ENCODE assay signal across 1 cellular context in the genomic region with DNA sequence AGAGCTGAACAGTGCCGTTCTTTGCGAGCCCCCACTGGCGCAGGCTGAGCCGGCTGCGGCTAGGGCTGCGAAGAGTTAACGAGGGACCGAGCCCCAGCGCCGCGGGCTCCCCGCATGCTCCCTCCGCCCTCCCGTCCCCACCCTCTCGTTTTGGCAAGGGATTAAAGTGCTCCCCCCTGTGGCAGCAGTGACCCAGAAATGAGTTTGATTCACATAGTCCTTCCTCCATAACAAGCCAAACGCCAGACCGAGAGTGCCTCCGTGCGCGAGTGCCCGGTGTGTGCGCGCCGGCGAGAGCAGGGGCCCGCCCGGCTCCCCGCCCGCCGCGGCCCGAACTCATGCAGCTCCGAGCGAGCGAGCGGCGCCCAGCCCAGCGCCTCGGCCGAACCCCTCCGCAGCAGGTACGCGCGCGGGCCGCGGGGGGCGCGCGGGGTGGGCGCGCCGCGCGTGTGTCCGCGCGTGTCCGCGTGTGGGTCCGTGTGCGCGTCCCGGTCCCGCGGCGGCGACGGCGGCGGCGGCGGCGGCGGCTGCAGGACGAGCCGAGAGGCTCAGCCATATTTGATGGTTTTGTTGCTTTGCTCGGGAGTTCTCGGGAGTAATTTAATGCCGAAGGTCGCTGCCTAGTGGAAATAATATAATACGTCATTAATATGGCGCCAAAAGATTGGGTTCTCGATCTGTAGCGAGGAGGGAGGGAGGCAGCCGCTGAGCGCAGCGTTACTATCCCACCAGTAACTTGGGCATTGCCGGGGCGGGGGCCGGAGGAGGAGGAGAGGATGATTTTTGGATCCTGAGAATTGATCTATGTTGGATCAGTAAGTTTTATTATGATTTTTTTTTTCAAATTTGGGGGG.
TF ChIP-seq lines count a peak whose summit lies in the region.

A gene (plus strand): TSS at position 224 of the 854 bp plus-strand sequence. CDS start 22,059 bp downstream, outside the sequence.

TF ChIP-seq in HepG2, 621 proteins besides CTCF, POLR2A, EP300 and RAD21 (continued from another document and continues in another):
- 0 out of 4 replicates have a peak, but pooled peaks of 1 of the 2 experiments have one; percentile 14 for TF ChIP-seq MAFK (conservative IDR thresholded peaks at IDR 0.05 in 1 of 2, IDR thresholded peaks at IDR 0.05 in 1 of 2; ENCODE audit: low read length in 2 of 2)
- 0 out of 2 replicates have a peak, but pooled peaks have one; percentile 48 for TF ChIP-seq ZNF350 (CRISPR knock-in tag; IDR thresholded peaks at IDR 0.05; ENCODE audit: borderline replicate concordance, low read depth)
- TF ChIP-seq TBX2 (CRISPR knock-in tag; IDR thresholded peaks at IDR 0.05; ENCODE audit: borderline replicate concordance), result no peak
- TF ChIP-seq ZMYM2 (CRISPR knock-in tag; IDR thresholded peaks at IDR 0.05), result no peak
- TF ChIP-seq, protein P1, sequence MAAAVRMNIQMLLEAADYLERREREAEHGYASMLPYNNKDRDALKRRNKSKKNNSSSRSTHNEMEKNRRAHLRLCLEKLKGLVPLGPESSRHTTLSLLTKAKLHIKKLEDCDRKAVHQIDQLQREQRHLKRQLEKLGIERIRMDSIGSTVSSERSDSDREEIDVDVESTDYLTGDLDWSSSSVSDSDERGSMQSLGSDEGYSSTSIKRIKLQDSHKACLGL (CRISPR knock-in tag; IDR thresholded peaks at IDR 0.05), result no peak
- 0 out of 2 replicates have a peak, but pooled peaks have one; percentile 27 for TF ChIP-seq ZFP1 (CRISPR knock-in tag; IDR thresholded peaks at IDR 0.05)
- TF ChIP-seq ZNF264 (CRISPR knock-in tag; IDR thresholded peaks at IDR 0.05), result no peak
- 0 out of 2 replicates have a peak, but pooled peaks have one; percentile 11 for TF ChIP-seq HMG20A (CRISPR knock-in tag; IDR thresholded peaks at IDR 0.05; ENCODE audit: borderline replicate concordance)
- peak; percentile 75 for TF ChIP-seq RBFOX2 (IDR thresholded peaks at IDR 0.05; ENCODE audit: low read depth, low read length)
- peak; percentile 34; the same call in 1 of the 2 replicates for TF ChIP-seq CBX5 (CRISPR knock-in tag; IDR thresholded peaks at IDR 0.05; ENCODE audit: borderline replicate concordance)
- TF ChIP-seq TARDBP (CRISPR knock-in tag; IDR thresholded peaks at IDR 0.05), result peak; percentile 76
- peak; percentile 49; the same call in 1 of the 2 replicates for TF ChIP-seq ZNF614 (CRISPR knock-in tag; IDR thresholded peaks at IDR 0.05; ENCODE audit: borderline replicate concordance)
- TF ChIP-seq ZFY (CRISPR knock-in tag; IDR thresholded peaks at IDR 0.05), result peak; percentile 68
- TF ChIP-seq SMC3 (IDR thresholded peaks at IDR 0.05; ENCODE audit: low read length), result peak; percentile 67
- no peak for TF ChIP-seq RBAK (CRISPR knock-in tag; IDR thresholded peaks at IDR 0.05)
- TF ChIP-seq KDM6A (CRISPR knock-in tag; IDR thresholded peaks at IDR 0.05; ENCODE audit: low read depth), result no peak
- TF ChIP-seq, protein P2, sequence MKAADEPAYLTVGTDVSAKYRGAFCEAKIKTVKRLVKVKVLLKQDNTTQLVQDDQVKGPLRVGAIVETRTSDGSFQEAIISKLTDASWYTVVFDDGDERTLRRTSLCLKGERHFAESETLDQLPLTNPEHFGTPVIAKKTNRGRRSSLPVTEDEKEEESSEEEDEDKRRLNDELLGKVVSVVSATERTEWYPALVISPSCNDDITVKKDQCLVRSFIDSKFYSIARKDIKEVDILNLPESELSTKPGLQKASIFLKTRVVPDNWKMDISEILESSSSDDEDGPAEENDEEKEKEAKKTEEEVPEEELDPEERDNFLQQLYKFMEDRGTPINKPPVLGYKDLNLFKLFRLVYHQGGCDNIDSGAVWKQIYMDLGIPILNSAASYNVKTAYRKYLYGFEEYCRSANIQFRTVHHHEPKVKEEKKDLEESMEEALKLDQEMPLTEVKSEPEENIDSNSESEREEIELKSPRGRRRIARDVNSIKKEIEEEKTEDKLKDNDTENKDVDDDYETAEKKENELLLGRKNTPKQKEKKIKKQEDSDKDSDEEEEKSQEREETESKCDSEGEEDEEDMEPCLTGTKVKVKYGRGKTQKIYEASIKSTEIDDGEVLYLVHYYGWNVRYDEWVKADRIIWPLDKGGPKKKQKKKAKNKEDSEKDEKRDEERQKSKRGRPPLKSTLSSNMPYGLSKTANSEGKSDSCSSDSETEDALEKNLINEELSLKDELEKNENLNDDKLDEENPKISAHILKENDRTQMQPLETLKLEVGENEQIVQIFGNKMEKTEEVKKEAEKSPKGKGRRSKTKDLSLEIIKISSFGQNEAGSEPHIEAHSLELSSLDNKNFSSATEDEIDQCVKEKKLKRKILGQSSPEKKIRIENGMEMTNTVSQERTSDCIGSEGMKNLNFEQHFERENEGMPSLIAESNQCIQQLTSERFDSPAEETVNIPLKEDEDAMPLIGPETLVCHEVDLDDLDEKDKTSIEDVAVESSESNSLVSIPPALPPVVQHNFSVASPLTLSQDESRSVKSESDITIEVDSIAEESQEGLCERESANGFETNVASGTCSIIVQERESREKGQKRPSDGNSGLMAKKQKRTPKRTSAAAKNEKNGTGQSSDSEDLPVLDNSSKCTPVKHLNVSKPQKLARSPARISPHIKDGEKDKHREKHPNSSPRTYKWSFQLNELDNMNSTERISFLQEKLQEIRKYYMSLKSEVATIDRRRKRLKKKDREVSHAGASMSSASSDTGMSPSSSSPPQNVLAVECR (CRISPR knock-in tag; IDR thresholded peaks at IDR 0.05; ENCODE audit: borderline replicate concordance), result peak; percentile 76; the same call in 1 of the 2 replicates
- peak; percentile 75; the same call in 1 of the 2 replicates for TF ChIP-seq ZSCAN12 (CRISPR knock-in tag; IDR thresholded peaks at IDR 0.05)
- TF ChIP-seq SMAD3 (CRISPR knock-in tag; IDR thresholded peaks at IDR 0.05), result peak; percentile 50; the same call in 1 of the 2 replicates
- no peak for TF ChIP-seq ZNF101 (CRISPR knock-in tag; IDR thresholded peaks at IDR 0.05; ENCODE audit: borderline replicate concordance, low read depth)
- peak; percentile 83; the same call in 1 of the 2 replicates for TF ChIP-seq CCDC6 (CRISPR knock-in tag; IDR thresholded peaks at IDR 0.05)
- no peak for TF ChIP-seq ZNF678 (CRISPR knock-in tag; IDR thresholded peaks at IDR 0.05)
- TF ChIP-seq, protein P3, sequence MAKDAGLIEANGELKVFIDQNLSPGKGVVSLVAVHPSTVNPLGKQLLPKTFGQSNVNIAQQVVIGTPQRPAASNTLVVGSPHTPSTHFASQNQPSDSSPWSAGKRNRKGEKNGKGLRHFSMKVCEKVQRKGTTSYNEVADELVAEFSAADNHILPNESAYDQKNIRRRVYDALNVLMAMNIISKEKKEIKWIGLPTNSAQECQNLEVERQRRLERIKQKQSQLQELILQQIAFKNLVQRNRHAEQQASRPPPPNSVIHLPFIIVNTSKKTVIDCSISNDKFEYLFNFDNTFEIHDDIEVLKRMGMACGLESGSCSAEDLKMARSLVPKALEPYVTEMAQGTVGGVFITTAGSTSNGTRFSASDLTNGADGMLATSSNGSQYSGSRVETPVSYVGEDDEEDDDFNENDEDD (CRISPR knock-in tag; IDR thresholded peaks at IDR 0.05; ENCODE audit: borderline replicate concordance), result peak; percentile 26; the same call in 1 of the 2 replicates
- TF ChIP-seq, protein P4, sequence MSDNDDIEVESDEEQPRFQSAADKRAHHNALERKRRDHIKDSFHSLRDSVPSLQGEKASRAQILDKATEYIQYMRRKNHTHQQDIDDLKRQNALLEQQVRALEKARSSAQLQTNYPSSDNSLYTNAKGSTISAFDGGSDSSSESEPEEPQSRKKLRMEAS (IDR thresholded peaks at IDR 0.05), result peak; percentile 54
- TF ChIP-seq ATF7-NPFF (CRISPR knock-in tag; IDR thresholded peaks at IDR 0.05; ENCODE audit: low read depth), result peak; percentile 34; the same call in 1 of the 2 replicates
- 0 out of 2 replicates have a peak, but pooled peaks have one; percentile 62 for TF ChIP-seq ZNF598 (CRISPR knock-in tag; IDR thresholded peaks at IDR 0.05; ENCODE audit: borderline replicate concordance)
- TF ChIP-seq, protein P5, sequence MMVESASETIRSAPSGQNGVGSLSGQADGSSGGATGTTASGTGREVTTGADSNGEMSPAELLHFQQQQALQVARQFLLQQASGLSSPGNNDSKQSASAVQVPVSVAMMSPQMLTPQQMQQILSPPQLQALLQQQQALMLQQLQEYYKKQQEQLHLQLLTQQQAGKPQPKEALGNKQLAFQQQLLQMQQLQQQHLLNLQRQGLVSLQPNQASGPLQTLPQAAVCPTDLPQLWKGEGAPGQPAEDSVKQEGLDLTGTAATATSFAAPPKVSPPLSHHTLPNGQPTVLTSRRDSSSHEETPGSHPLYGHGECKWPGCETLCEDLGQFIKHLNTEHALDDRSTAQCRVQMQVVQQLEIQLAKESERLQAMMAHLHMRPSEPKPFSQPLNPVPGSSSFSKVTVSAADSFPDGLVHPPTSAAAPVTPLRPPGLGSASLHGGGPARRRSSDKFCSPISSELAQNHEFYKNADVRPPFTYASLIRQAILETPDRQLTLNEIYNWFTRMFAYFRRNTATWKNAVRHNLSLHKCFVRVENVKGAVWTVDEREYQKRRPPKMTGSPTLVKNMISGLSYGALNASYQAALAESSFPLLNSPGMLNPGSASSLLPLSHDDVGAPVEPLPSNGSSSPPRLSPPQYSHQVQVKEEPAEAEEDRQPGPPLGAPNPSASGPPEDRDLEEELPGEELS (CRISPR knock-in tag; IDR thresholded peaks at IDR 0.05), result peak; percentile 22; the same call in 1 of the 2 replicates
- TF ChIP-seq ZNF496 (CRISPR knock-in tag; IDR thresholded peaks at IDR 0.05; ENCODE audit: insufficient replicate concordance), result no peak
- TF ChIP-seq SALL2 (CRISPR knock-in tag; IDR thresholded peaks at IDR 0.05), result peak; percentile 79; the same call in 1 of the 2 replicates
- TF ChIP-seq SOX6 (IDR thresholded peaks at IDR 0.05), result no peak
- TF ChIP-seq SOX6 (CRISPR knock-in tag; IDR thresholded peaks at IDR 0.05), result peak; percentile 56; the same call in 1 of the 2 replicates
- TF ChIP-seq CBFB (CRISPR knock-in tag; IDR thresholded peaks at IDR 0.05), result peak; percentile 20; the same call in 1 of the 2 replicates
- TF ChIP-seq, protein P6, sequence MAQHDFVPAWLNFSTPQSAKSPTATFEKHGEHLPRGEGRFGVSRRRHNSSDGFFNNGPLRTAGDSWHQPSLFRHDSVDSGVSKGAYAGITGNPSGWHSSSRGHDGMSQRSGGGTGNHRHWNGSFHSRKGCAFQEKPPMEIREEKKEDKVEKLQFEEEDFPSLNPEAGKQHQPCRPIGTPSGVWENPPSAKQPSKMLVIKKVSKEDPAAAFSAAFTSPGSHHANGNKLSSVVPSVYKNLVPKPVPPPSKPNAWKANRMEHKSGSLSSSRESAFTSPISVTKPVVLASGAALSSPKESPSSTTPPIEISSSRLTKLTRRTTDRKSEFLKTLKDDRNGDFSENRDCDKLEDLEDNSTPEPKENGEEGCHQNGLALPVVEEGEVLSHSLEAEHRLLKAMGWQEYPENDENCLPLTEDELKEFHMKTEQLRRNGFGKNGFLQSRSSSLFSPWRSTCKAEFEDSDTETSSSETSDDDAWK (CRISPR knock-in tag; IDR thresholded peaks at IDR 0.05), result no peak
- no peak for TF ChIP-seq HOXA9 (CRISPR knock-in tag; IDR thresholded peaks at IDR 0.05; ENCODE audit: borderline replicate concordance)
- no peak for TF ChIP-seq FOSL1 (CRISPR knock-in tag; IDR thresholded peaks at IDR 0.05; ENCODE audit: borderline replicate concordance)
- peak; percentile 94 for TF ChIP-seq PITX1 (CRISPR knock-in tag; IDR thresholded peaks at IDR 0.05)
- no peak for TF ChIP-seq ZNF567 (CRISPR knock-in tag; IDR thresholded peaks at IDR 0.05; ENCODE audit: borderline replicate concordance)
- TF ChIP-seq, protein P7, sequence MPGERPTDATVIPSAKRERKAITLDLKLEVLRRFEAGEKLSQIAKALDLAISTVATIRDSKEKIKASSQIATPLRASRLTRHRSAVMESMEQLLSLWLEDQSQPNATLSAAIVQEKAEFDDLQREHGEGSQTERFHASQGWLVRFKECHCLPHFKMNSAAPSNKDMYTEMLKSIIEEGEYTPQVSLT (CRISPR knock-in tag; IDR thresholded peaks at IDR 0.05; ENCODE audit: borderline replicate concordance, low read depth), result no peak
- no peak for TF ChIP-seq SP5 (CRISPR knock-in tag; IDR thresholded peaks at IDR 0.05; ENCODE audit: borderline replicate concordance, low read depth)
- no peak for TF ChIP-seq SMYD3 (CRISPR knock-in tag; IDR thresholded peaks at IDR 0.05)
- TF ChIP-seq ARNT2 (CRISPR knock-in tag; IDR thresholded peaks at IDR 0.05; ENCODE audit: low read depth), result peak; percentile 61; the same call in 1 of the 2 replicates
- TF ChIP-seq ZNF556 (CRISPR knock-in tag; IDR thresholded peaks at IDR 0.05; ENCODE audit: borderline replicate concordance), result 0 out of 2 replicates have a peak, but pooled peaks have one; percentile 31
- TF ChIP-seq SALL1 (CRISPR knock-in tag; IDR thresholded peaks at IDR 0.05), result peak; percentile 80
- TF ChIP-seq SKI (IDR thresholded peaks at IDR 0.05; ENCODE audit: partially characterized antibody), result peak; percentile 30
- TF ChIP-seq, protein P8, sequence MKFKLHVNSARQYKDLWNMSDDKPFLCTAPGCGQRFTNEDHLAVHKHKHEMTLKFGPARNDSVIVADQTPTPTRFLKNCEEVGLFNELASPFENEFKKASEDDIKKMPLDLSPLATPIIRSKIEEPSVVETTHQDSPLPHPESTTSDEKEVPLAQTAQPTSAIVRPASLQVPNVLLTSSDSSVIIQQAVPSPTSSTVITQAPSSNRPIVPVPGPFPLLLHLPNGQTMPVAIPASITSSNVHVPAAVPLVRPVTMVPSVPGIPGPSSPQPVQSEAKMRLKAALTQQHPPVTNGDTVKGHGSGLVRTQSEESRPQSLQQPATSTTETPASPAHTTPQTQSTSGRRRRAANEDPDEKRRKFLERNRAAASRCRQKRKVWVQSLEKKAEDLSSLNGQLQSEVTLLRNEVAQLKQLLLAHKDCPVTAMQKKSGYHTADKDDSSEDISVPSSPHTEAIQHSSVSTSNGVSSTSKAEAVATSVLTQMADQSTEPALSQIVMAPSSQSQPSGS (CRISPR knock-in tag; IDR thresholded peaks at IDR 0.05), result peak; percentile 42; the same call in 1 of the 2 replicates
- TF ChIP-seq ZNF207 (IDR thresholded peaks at IDR 0.05; ENCODE audit: borderline replicate concordance), result no peak
- no peak for TF ChIP-seq ZSCAN9 (CRISPR knock-in tag; IDR thresholded peaks at IDR 0.05; ENCODE audit: borderline replicate concordance)
- TF ChIP-seq ZKSCAN5 (CRISPR knock-in tag; IDR thresholded peaks at IDR 0.05), result no peak
- peak; percentile 21; the same call in 1 of the 2 replicates for TF ChIP-seq HDAC2 (CRISPR knock-in tag; IDR thresholded peaks at IDR 0.05)
